In the genomic region with DNA sequence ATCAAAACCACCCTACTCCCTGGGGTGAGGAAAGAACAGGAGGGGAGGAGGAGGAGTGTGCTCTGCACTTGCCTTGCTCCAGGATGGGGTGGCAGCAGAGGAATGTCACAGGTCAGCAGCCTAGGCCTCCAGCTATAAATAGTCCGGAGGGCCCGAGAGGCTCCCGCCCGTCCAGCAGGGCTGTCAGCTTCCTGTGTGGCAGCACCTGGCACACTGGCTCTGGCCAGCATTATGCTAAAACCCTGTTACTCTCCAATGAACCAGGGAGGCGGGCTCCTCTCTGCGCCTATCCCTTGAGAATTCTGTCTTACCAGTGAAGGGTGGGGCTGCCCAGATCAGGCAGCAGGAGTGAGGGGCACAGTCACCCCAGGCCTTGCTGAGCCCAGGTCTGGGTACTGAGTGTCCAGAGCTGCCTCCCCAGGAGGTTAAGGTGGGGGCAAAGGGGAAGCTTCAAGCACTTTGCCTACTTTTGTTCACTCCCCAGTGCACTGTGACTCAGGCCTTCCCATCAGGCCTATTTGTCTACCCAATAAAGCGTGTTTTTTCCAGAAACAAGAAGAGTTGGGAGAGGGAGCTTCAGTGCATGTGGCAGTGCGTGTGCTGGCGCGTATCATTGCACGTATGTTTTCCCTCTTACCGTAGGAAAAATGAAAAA, we compare ENCODE assay signal across 8 cellular contexts. TPM values are rescaled to one million over a fixed set of nuclear protein-coding genes. Genes with fewer than 3 reads are reported as not detected.
A peak's percentile ranks its signal among the peaks of the same experiment; 100 is the strongest.
DNase-seq lines count a peak whose midpoint lies in the region; ATAC-seq and TF ChIP-seq lines count a peak whose summit lies in the region.

No MANE protein-coding gene starts in this region.

- DNase-seq in CD4-positive, CD25-positive, alpha-beta regulatory T cell = no peak
- DNase-seq in GM19238 (ENCODE audit: insufficient read length, low spot score) = peak; percentile 27
- DNase-seq in RPMI7951 (ENCODE audit: low read depth) = peak; percentile 46
- DNase-seq in endothelial cell (ENCODE audit: low spot score) = no peak
- peak; percentile 73 to 86 (median 79) for DNase-seq in mucosa of descending colon
- peak; percentile 39 to 40 for DNase-seq in uterus
- DNase-seq in T1000 (lab: John Stamatoyannopoulos, UW) = no peak
- no peak for DNase-seq in GM13977 (ENCODE audit: low spot score)

- H3K4me1 ChIP-seq in CD4-positive, CD25-positive, alpha-beta regulatory T cell (ENCODE audit: control insufficient read depth, insufficient read depth, low read length, poor library complexity, severe bottlenecking) = peaks cover 33% of the 10 kb centered on the region
- H3K4me1 ChIP-seq in mucosa of descending colon (ENCODE audit: low read depth) (peaks cover 50% of the 10 kb centered on the region), uterus (peaks cover 3 to 13% of the 10 kb centered on the region in 2 donors)

- in situ Hi-C loops in GM13977 (cut with MboI; ENCODE audit: low pct_unique_long_range_greater_than_20kb, low sequenced_read_pairs, unreplicated experiment) = no loop called here

- H3K27ac Mint-ChIP-seq in CD4-positive, CD25-positive, alpha-beta regulatory T cell = peak overlapping the region in 2 of 3 donors; percentile 99 to 100
- H3K27ac Mint-ChIP-seq in endothelial cell (ENCODE audit: unreplicated experiment) = no peak overlapping the region

- peaks cover 14% of the 10 kb centered on the region for H3K36me3 Mint-ChIP-seq in CD4-positive, CD25-positive, alpha-beta regulatory T cell
- peaks cover 7% of the 10 kb centered on the region for H3K36me3 Mint-ChIP-seq in endothelial cell (ENCODE audit: low read depth, unreplicated experiment)

- peak overlapping the region; percentile 94 for H3K27ac ChIP-seq in CD4-positive, CD25-positive, alpha-beta regulatory T cell (ENCODE audit: insufficient read depth, low read length, poor library complexity, severe bottlenecking)
- peak overlapping the region; percentile 70 to 92 for H3K27ac ChIP-seq in uterus

- no peaks in the 10 kb centered on the region for H3K9me3 Mint-ChIP-seq in CD4-positive, CD25-positive, alpha-beta regulatory T cell
- H3K9me3 Mint-ChIP-seq in endothelial cell (ENCODE audit: unreplicated experiment) = no peaks in the 10 kb centered on the region

- H3K27me3 ChIP-seq in CD4-positive, CD25-positive, alpha-beta regulatory T cell (ENCODE audit: control insufficient read depth, insufficient read depth, low read length) = no peaks in the 10 kb centered on the region
- no peaks in the 10 kb centered on the region for H3K27me3 ChIP-seq in uterus

- peaks cover 3% of the 10 kb centered on the region for H3K36me3 ChIP-seq in CD4-positive, CD25-positive, alpha-beta regulatory T cell (ENCODE audit: control insufficient read depth, insufficient read depth, low read length)
- H3K36me3 ChIP-seq in mucosa of descending colon (ENCODE audit: low read depth) = peaks cover 4% of the 10 kb centered on the region
- H3K36me3 ChIP-seq in uterus = no peaks in the 10 kb centered on the region

- H3K27me3 Mint-ChIP-seq in CD4-positive, CD25-positive, alpha-beta regulatory T cell = no peaks in the 10 kb centered on the region
- peaks cover 14% of the 10 kb centered on the region for H3K27me3 Mint-ChIP-seq in endothelial cell (ENCODE audit: unreplicated experiment)

- no peak for TF ChIP-seq POLR2A in uterus (IDR thresholded peaks at IDR 0.05)

- no peak for ATAC-seq in CD4-positive, CD25-positive, alpha-beta regulatory T cell (ENCODE audit: low read depth in 2 of 2)
- ATAC-seq in mucosa of descending colon = peak; percentile 46

- peak overlapping the region; percentile 26 for H3K4me3 ChIP-seq in CD4-positive, CD25-positive, alpha-beta regulatory T cell (ENCODE audit: low read depth, low read length)
- no peak overlapping the region for H3K4me3 ChIP-seq in mucosa of descending colon
- peak overlapping the region in 1 of 2 donors; percentile 22 for H3K4me3 ChIP-seq in uterus

- no peaks in the 10 kb centered on the region for H3K9me3 ChIP-seq in CD4-positive, CD25-positive, alpha-beta regulatory T cell (ENCODE audit: control insufficient read depth in 2 of 2, low read length in 2 of 2)
- no peaks in the 10 kb centered on the region for H3K9me3 ChIP-seq in mucosa of descending colon
- no peaks in the 10 kb centered on the region for H3K9me3 ChIP-seq in uterus

- peak overlapping the region; percentile 97 to 99 (median 98) for H3K4me3 Mint-ChIP-seq in CD4-positive, CD25-positive, alpha-beta regulatory T cell
- H3K4me3 Mint-ChIP-seq in endothelial cell (ENCODE audit: unreplicated experiment) = peak overlapping the region; percentile 98

- H3K4me1 Mint-ChIP-seq in CD4-positive, CD25-positive, alpha-beta regulatory T cell = peaks cover 5 to 39% (median 30%) of the 10 kb centered on the region in 4 donors
- H3K4me1 Mint-ChIP-seq in endothelial cell (ENCODE audit: unreplicated experiment) = peaks cover 17% of the 10 kb centered on the region

- intact Hi-C loops in mucosa of descending colon (cut with DNase I, micrococcal nuclease) = no loop called here
- intact Hi-C loops in uterus (cut with DNase I; ENCODE audit: low total_unique reads) = no loop called here

- no peak for TF ChIP-seq CTCF in endothelial cell (IDR thresholded peaks at IDR 0.05; ENCODE audit: unreplicated experiment)
- TF ChIP-seq CTCF in mucosa of descending colon (IDR thresholded peaks at IDR 0.05) = no peak
- TF ChIP-seq CTCF in uterus (IDR thresholded peaks at IDR 0.05) = no peak
- TF ChIP-seq CTCF in GM13977 (IDR thresholded peaks at IDR 0.05; ENCODE audit: extremely low read depth, insufficient read depth, missing control alignments) = no peak

RNA-seq across cellular contexts. Expression of a gene that starts 1.1 kb away (rescaled TPM):
- 46.4 TPM for total RNA-seq in CD4-positive, CD25-positive, alpha-beta regulatory T cell
- 100 to 1,000 TPM; 256 to 297 (median 268) TPM for polyA plus RNA-seq in CD4-positive, CD25-positive, alpha-beta regulatory T cell
- 87.1 and 93.9 TPM in 2 replicates for total RNA-seq in RPMI7951 (2014; rRNA removed; shearing (Covaris generic))
- 36.4 TPM for total RNA-seq in endothelial cell (ENCODE audit: unreplicated experiment)
- total RNA-seq in mucosa of descending colon = 10 to 100 TPM; 72.2 to 89.8 (median 74.9) TPM
- total RNA-seq in uterus = 100 to 1,000 TPM in 1 of 4 donors, 10 to 100 TPM in 3; 14.3 to 121 (median 45.4) TPM

RNA-seq across cellular contexts. Expression of a gene that starts 7.1 kb away (rescaled TPM):
- not detected for total RNA-seq in CD4-positive, CD25-positive, alpha-beta regulatory T cell
- polyA plus RNA-seq in CD4-positive, CD25-positive, alpha-beta regulatory T cell = under 1 TPM in 1 of 4 donors, not detected in 3; 0.06 TPM
- total RNA-seq in RPMI7951 (2014; rRNA removed; shearing (Covaris generic)) = 0.39 TPM in 1 of 2 replicates, not detected in the other
- total RNA-seq in endothelial cell (ENCODE audit: unreplicated experiment) (not detected), mucosa of descending colon (1 to 10 TPM; 1.7 to 4.1 (median 1.9) TPM), uterus (not detected)

RNA-seq across cellular contexts. Expression of a gene that starts 25.7 kb away (rescaled TPM):
- 75.2 TPM for total RNA-seq in CD4-positive, CD25-positive, alpha-beta regulatory T cell
- 10 to 100 TPM; 12.0 to 22.3 (median 13.8) TPM for polyA plus RNA-seq in CD4-positive, CD25-positive, alpha-beta regulatory T cell
- 35.9 and 41.8 TPM in 2 replicates for total RNA-seq in RPMI7951 (2014; rRNA removed; shearing (Covaris generic))
- 101 TPM for total RNA-seq in endothelial cell (ENCODE audit: unreplicated experiment)
- total RNA-seq in mucosa of descending colon = 10 to 100 TPM; 34.2 to 44.9 (median 38.9) TPM
- 10 to 100 TPM in 3 of 4 donors, 1 to 10 TPM in 1; 4.1 to 54.6 (median 39.6) TPM for total RNA-seq in uterus

RNA-seq across cellular contexts. Expression of a gene that starts 53.5 kb away (rescaled TPM):
- total RNA-seq in CD4-positive, CD25-positive, alpha-beta regulatory T cell = 2.1 TPM
- polyA plus RNA-seq in CD4-positive, CD25-positive, alpha-beta regulatory T cell = under 1 TPM in 3 of 4 donors, not detected in 1; 0.47 to 0.49 (median 0.49) TPM
- total RNA-seq in RPMI7951 (2014; rRNA removed; shearing (Covaris generic)) = 0.24 and 0.39 TPM in 2 replicates
- total RNA-seq in endothelial cell (ENCODE audit: unreplicated experiment) (1.9 TPM), mucosa of descending colon (1 to 10 TPM in 2 of 3 donors, under 1 TPM in 1; 0.35 to 9.9 (median 1.7) TPM), uterus (1 to 10 TPM in 2 of 4 donors, not detected in 2; 3.5 to 5.6 TPM)

RNA-seq across cellular contexts. Expression of a gene that starts 56.3 kb away (rescaled TPM):
- total RNA-seq in CD4-positive, CD25-positive, alpha-beta regulatory T cell = 61.9 TPM
- 10 to 100 TPM; 45.4 to 59.6 (median 51.8) TPM for polyA plus RNA-seq in CD4-positive, CD25-positive, alpha-beta regulatory T cell
- 10.2 and 10.9 TPM in 2 replicates for total RNA-seq in RPMI7951 (2014; rRNA removed; shearing (Covaris generic))
- total RNA-seq in endothelial cell (ENCODE audit: unreplicated experiment) (61.7 TPM), mucosa of descending colon (10 to 100 TPM; 21.0 to 26.2 (median 23.0) TPM), uterus (10 to 100 TPM in 3 of 4 donors, 1 to 10 TPM in 1; 9.1 to 73.9 (median 40.5) TPM)

Comparison
In these comparisons a context has a peak if more than half of its experiments do, and no peak if none do; other contexts are left out.
1. DNase-seq: peak in GM19238 (single experiment), RPMI7951 (single experiment), mucosa of descending colon (3 of 3) and uterus (2 of 2); none in CD4-positive, CD25-positive, alpha-beta regulatory T cell (0 of 3), endothelial cell (single experiment), T1000 (single experiment) and GM13977 (single experiment).